Comparison of ENCODE assay signal across 14 cellular contexts in genomic region chr5:177462021-177462670, GRCh38. TPM values are rescaled to one million over a fixed set of nuclear protein-coding genes. Genes with fewer than 3 reads are reported as not detected.
DNase-seq lines count a peak whose midpoint lies in the region; ATAC-seq and TF ChIP-seq lines count a peak whose summit lies in the region.
"Had no signal": no experiment of that assay in that cellular context is flagged by ENCODE, and none has a peak within 500 bp of the region (broad histone marks: within the 10 kb centered on the region; RNA-seq: fewer than 3 reads in every experiment).

No MANE protein-coding gene starts in this region.

- H4K20me1 ChIP-seq in GM23338 (replicated peaks; ENCODE audit: insufficient read depth), result peaks cover 26% of the 10 kb centered on the region

- peaks cover 45% of the 10 kb centered on the region for H3F3A ChIP-seq in GM23338 (replicated peaks; ENCODE audit: low read depth)

- H3K4me1 Mint-ChIP-seq in GM23338 (peaks cover 8% of the 10 kb centered on the region), type B pancreatic cell (ENCODE audit: unreplicated experiment) (peaks cover 10% of the 10 kb centered on the region)

- H3K4me3 Mint-ChIP-seq in GM23338 (no peak overlapping the region), type B pancreatic cell (no peak overlapping the region)
- H3K4me3 Mint-ChIP-seq: endodermal cell, nephron had no signal

- H3K9me3 Mint-ChIP-seq in GM23338, result peaks cover 12% of the 10 kb centered on the region
- H3K9me3 Mint-ChIP-seq in type B pancreatic cell, result no peaks in the 10 kb centered on the region

- H3K36me3 Mint-ChIP-seq in GM23338 (ENCODE audit: low read depth) (peaks cover 80% of the 10 kb centered on the region), type B pancreatic cell (peaks cover 34% of the 10 kb centered on the region)

- H2BK15ac ChIP-seq in neuronal stem cell (ENCODE audit: low read length), result no peak overlapping the region

- H3K4me3 ChIP-seq in GM23338, result no peak overlapping the region
- no peak overlapping the region for H3K4me3 ChIP-seq in neuronal stem cell (ENCODE audit: low read length in 2 of 2)
- H3K4me3 ChIP-seq: adrenal gland had no signal

- no peak overlapping the region for H2BK12ac ChIP-seq in neuronal stem cell (ENCODE audit: low read length)

- no peak for ATAC-seq in GM23338
- ATAC-seq in HG03159 (IDR thresholded peaks at IDR 0.05; ENCODE audit: unreplicated experiment), result no peak

- H3K18ac ChIP-seq in neuronal stem cell (ENCODE audit: low read length), result peak overlapping the region; percentile 28

- H2AK5ac ChIP-seq in neuronal stem cell (ENCODE audit: low read depth, low read length), result peak overlapping the region; percentile 63

- peaks cover 20% of the 10 kb centered on the region for H3K79me1 ChIP-seq in neuronal stem cell (ENCODE audit: low read depth, low read length)

- no peak overlapping the region for H4K8ac ChIP-seq in neuronal stem cell (ENCODE audit: low read depth, low read length)

- POLR2A ChIA-PET in RWPE1 (lab: Yijun Ruan, JAX; ENCODE audit: low non-redundant PET), result no interaction called here

- H2AFZ ChIP-seq in GM23338, result no peak overlapping the region
- H2AFZ ChIP-seq in neuronal stem cell (ENCODE audit: low read length), result no peak overlapping the region

- H3K9ac ChIP-seq in neuronal stem cell (ENCODE audit: low read depth, low read length, poor library complexity), result no peak overlapping the region

- H3K27ac ChIP-seq in GM23338 (ENCODE audit: low read depth) (no peak overlapping the region), RWPE1 (peak overlapping the region; percentile 19), neuronal stem cell (replicated peaks; ENCODE audit: low read length) (peak overlapping the region; percentile 39)

- H3K36me3 ChIP-seq in GM23338 (ENCODE audit: insufficient read depth), result peaks cover 43% of the 10 kb centered on the region
- peaks cover 65 to 84% of the 10 kb centered on the region in 2 donors for H3K36me3 ChIP-seq in neuronal stem cell (replicated peaks in 1 of 2; ENCODE audit: control insufficient read depth in 2 of 2, insufficient read depth in 2 of 2, low read length in 2 of 2)

- H3K4me2 ChIP-seq in GM23338, result no peak overlapping the region
- no peak overlapping the region for H3K4me2 ChIP-seq in neuronal stem cell (ENCODE audit: insufficient read depth, low read length, poor library complexity, severe bottlenecking)

- peak overlapping the region; percentile 71 for H3K14ac ChIP-seq in neuronal stem cell (ENCODE audit: low read length)

- H3K4me1 ChIP-seq in GM23338 (ENCODE audit: insufficient read depth) (peaks cover 3% of the 10 kb centered on the region), neuronal stem cell (ENCODE audit: control insufficient read depth in 2 of 2, insufficient read depth in 1 of 2, low read depth in 1 of 2, low read length in 2 of 2) (peaks cover 9 to 13% of the 10 kb centered on the region in 2 donors)

- H3K9me2 ChIP-seq in GM23338 (ENCODE audit: insufficient read depth), result no peaks in the 10 kb centered on the region

- H3K9me3 ChIP-seq in neuronal stem cell (replicated peaks in 1 of 2; ENCODE audit: control insufficient read depth in 2 of 2, insufficient read depth in 1 of 2, low read depth in 1 of 2, low read length in 2 of 2), result peaks cover 12 to 15% of the 10 kb centered on the region in 2 donors
- H3K9me3 ChIP-seq: adrenal gland had no signal

- CTCF ChIA-PET in RWPE1 (lab: Yijun Ruan, JAX), result interaction anchor here (11.5 kb wide), 1 partner anchor 59 kb away, joined by 210 read pairs; the partner anchor contains the start of gene PFN3

- H3K4ac ChIP-seq in neuronal stem cell (ENCODE audit: low read length), result no peak overlapping the region

- H3K27me3 Mint-ChIP-seq in GM23338 (ENCODE audit: insufficient read depth, low read depth, poor library complexity), result peaks cover 31% of the 10 kb centered on the region
- H3K27me3 Mint-ChIP-seq in type B pancreatic cell, result no peaks in the 10 kb centered on the region

- H3K27ac Mint-ChIP-seq in GM23338 (no peak overlapping the region), type B pancreatic cell (no peak overlapping the region)

- peak overlapping the region; percentile 61 for H2BK120ac ChIP-seq in neuronal stem cell (ENCODE audit: low read depth, low read length)

- H3K79me2 ChIP-seq in GM23338 (replicated peaks; ENCODE audit: insufficient read depth), result peaks cover 16% of the 10 kb centered on the region

- peak overlapping the region; percentile 60 for H2BK5ac ChIP-seq in neuronal stem cell (ENCODE audit: low read length)

- H4K91ac ChIP-seq in neuronal stem cell (ENCODE audit: low read depth, low read length, poor library complexity), result no peak overlapping the region

- H3K23ac ChIP-seq in neuronal stem cell (ENCODE audit: low read depth, low read length, poor library complexity), result peak overlapping the region; percentile 6

- H3K27me3 ChIP-seq in GM23338 (ENCODE audit: insufficient read depth) (no peaks in the 10 kb centered on the region), neuronal stem cell (ENCODE audit: control insufficient read depth in 3 of 3, insufficient read depth in 3 of 3, low read depth in 1 of 3, low read length in 3 of 3) (no peaks in the 10 kb centered on the region)
- H3K27me3 ChIP-seq: adrenal gland had no signal

- TF ChIP-seq CTCF in GM23338 (conservative IDR thresholded peaks at IDR 0.05; ENCODE audit: low read depth in 2 of 2) (no peak), RWPE1 (conservative IDR thresholded peaks at IDR 0.05; ENCODE audit: low read depth) (no peak), type B pancreatic cell (conservative IDR thresholded peaks at IDR 0.05) (no peak)

- no peak for DNase-seq in GM23338 (ENCODE audit: low spot score)
- no peak for DNase-seq in RWPE1 (ENCODE audit: low spot score)
- peak; percentile 75 for DNase-seq in dermis blood vessel endothelial cell
- DNase-seq in neuronal stem cell (ENCODE audit: low spot score), result no peak
- no peak for DNase-seq in type B pancreatic cell (ENCODE audit: extremely low spot score, unreplicated experiment)
- DNase-seq in kidney tubule cell (ENCODE audit: low spot score), result no peak
- no peak for DNase-seq in SW480 (ENCODE audit: low spot score)
- DNase-seq: endodermal cell, NCI-H2107, substantia nigra had no signal

- WGBS in neuronal stem cell (ENCODE audit: extremely low coverage in 2 of 2, insufficient read length in 2 of 2, insufficient replicate concordance in 1 of 2), 2 donors, result no CpG with 5 or more reads among the region's 27 CpGs

TF ChIP-seq in GM23338, 12 proteins besides CTCF, POLR2A, EP300 and RAD21:
- TF ChIP-seq POLR2AphosphoS5 (IDR thresholded peaks at IDR 0.05; ENCODE audit: low read depth), result peak; percentile 3; the same call in 1 of the 2 replicates
- TF ChIP-seq STAT1 (IDR thresholded peaks at IDR 0.05; ENCODE audit: unreplicated experiment), result no peak

RNA-seq across cellular contexts. Expression of gene DBN1, which starts 11.3 kb away (rescaled TPM):
- 242 and 290 TPM in 2 replicates for total RNA-seq in GM23338 (2014; rRNA removed; shearing (Covaris generic))
- polyA plus RNA-seq in GM23338 (2016; fragmentation: Nextera tagmentation; extraction: Ambion mirVana), result 102 and 106 TPM in 2 replicates
- total RNA-seq in dermis blood vessel endothelial cell (147 and 157 TPM in 2 replicates), type B pancreatic cell (ENCODE audit: low replicate concordance) (200 and 269 TPM in 2 replicates)
- 205 TPM for polyA plus RNA-seq in neuronal stem cell (2013, experiment 1 of 2)
- 197 TPM for polyA plus RNA-seq in neuronal stem cell (2013, experiment 2 of 2)

RNA-seq across cellular contexts. Expression of gene PRR7, which starts 15.5 kb away (rescaled TPM):
- 6.4 and 9.7 TPM in 2 replicates for total RNA-seq in GM23338 (2014; rRNA removed; shearing (Covaris generic))
- 7.6 and 7.7 TPM in 2 replicates for polyA plus RNA-seq in GM23338 (2016; fragmentation: Nextera tagmentation; extraction: Ambion mirVana)
- total RNA-seq in dermis blood vessel endothelial cell (4.5 and 4.8 TPM in 2 replicates), type B pancreatic cell (ENCODE audit: low replicate concordance) (5.9 and 8.8 TPM in 2 replicates)
- polyA plus RNA-seq in neuronal stem cell (2013, experiment 1 of 2), result 26.8 TPM
- polyA plus RNA-seq in neuronal stem cell (2013, experiment 2 of 2), result 26.8 TPM

RNA-seq across cellular contexts. Expression of gene PDLIM7, which starts 35.3 kb away (rescaled TPM):
- total RNA-seq in GM23338 (2014; rRNA removed; shearing (Covaris generic)), result 73.0 and 94.7 TPM in 2 replicates
- 128 TPM in 2 replicates for polyA plus RNA-seq in GM23338 (2016; fragmentation: Nextera tagmentation; extraction: Ambion mirVana)
- total RNA-seq in dermis blood vessel endothelial cell, result 38.3 and 73.0 TPM in 2 replicates
- polyA plus RNA-seq in neuronal stem cell (2013, experiment 1 of 2), result 206 TPM
- 193 TPM for polyA plus RNA-seq in neuronal stem cell (2013, experiment 2 of 2)
- total RNA-seq in type B pancreatic cell (ENCODE audit: low replicate concordance), result 66.5 and 187 TPM in 2 replicates

RNA-seq across cellular contexts. Expression of gene GRK6, which starts 35.7 kb away (rescaled TPM):
- total RNA-seq in GM23338 (2014; rRNA removed; shearing (Covaris generic)), result 37.2 and 56.8 TPM in 2 replicates
- 13.0 and 18.7 TPM in 2 replicates for polyA plus RNA-seq in GM23338 (2016; fragmentation: Nextera tagmentation; extraction: Ambion mirVana)
- total RNA-seq in dermis blood vessel endothelial cell (22.0 and 32.3 TPM in 2 replicates), type B pancreatic cell (ENCODE audit: low replicate concordance) (46.1 and 47.3 TPM in 2 replicates)
- polyA plus RNA-seq in neuronal stem cell (2013, experiment 1 of 2), result 27.8 TPM
- 27.7 TPM for polyA plus RNA-seq in neuronal stem cell (2013, experiment 2 of 2)

RNA-seq across cellular contexts. Expression of gene DOK3, which starts 47.5 kb away (rescaled TPM):
- total RNA-seq in GM23338 (2014; rRNA removed; shearing (Covaris generic)), result 4.9 and 11.1 TPM in 2 replicates
- polyA plus RNA-seq in GM23338 (2016; fragmentation: Nextera tagmentation; extraction: Ambion mirVana), result 2.2 and 2.8 TPM in 2 replicates
- total RNA-seq in dermis blood vessel endothelial cell, result 2.0 and 4.6 TPM in 2 replicates
- polyA plus RNA-seq in neuronal stem cell (2013, experiment 1 of 2), result 1.2 TPM
- polyA plus RNA-seq in neuronal stem cell (2013, experiment 2 of 2), result 1.2 TPM
- 6.2 and 6.9 TPM in 2 replicates for total RNA-seq in type B pancreatic cell (ENCODE audit: low replicate concordance)
- total RNA-seq: RPMI7951 had no signal
